16 cellular contexts compared by ENCODE assay signal in the genomic region with DNA sequence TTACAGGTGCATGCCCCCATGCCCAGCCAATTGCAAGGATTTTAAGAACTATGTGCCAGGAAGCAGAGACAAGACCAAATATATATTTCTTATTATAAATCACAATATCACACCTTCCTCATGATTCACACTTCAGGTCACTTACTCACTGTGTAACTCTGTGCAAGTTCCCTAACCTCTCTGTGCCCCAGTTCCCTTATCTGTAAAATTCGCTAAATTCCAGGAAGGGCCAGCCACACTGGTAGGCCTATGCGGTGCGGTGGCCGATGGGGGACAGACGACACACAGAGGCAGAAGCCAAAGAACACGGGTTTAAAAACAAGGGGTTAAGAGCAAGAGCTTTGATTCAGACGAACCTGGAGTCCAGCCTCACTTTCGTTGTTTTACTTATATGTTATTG. TPM values are rescaled to one million over a fixed set of nuclear protein-coding genes. Genes with fewer than 3 reads are reported as not detected.
DNase-seq lines count a peak whose midpoint lies in the region; ATAC-seq and TF ChIP-seq lines count a peak whose summit lies in the region.
"Had no signal": no experiment of that assay in that cellular context is flagged by ENCODE, and none has a peak within 500 bp of the region (broad histone marks: within the 10 kb centered on the region; RNA-seq: fewer than 3 reads in every experiment).

No MANE protein-coding gene starts in this region.

- peaks cover 0 to 4% of the 10 kb centered on the region in 2 donors for H3K9me3 Mint-ChIP-seq in activated naive CD4-positive, alpha-beta T cell treated with anti-CD3 and anti-CD28 coated beads, Interleukin-2, amount 50 U/mL, for 72 hours
- no peaks in the 10 kb centered on the region for H3K9me3 Mint-ChIP-seq in activated T-helper 17 cell treated with anti-CD3 and anti-CD28 coated beads, Interleukin-2, amount 50 U/mL, for 72 hours

- no peaks in the 10 kb centered on the region for H3K36me3 ChIP-seq in mesendoderm (ENCODE audit: control insufficient read depth, insufficient read depth, low read length)
- no peaks in the 10 kb centered on the region for H3K36me3 ChIP-seq in stomach
- no peaks in the 10 kb centered on the region for H3K36me3 ChIP-seq in uterus
- H3K36me3 ChIP-seq: gastrocnemius medialis, tibial artery had no signal

- H3K4me3 Mint-ChIP-seq in activated T-helper 17 cell treated with anti-CD3 and anti-CD28 coated beads, Interleukin-2, amount 50 U/mL, for 72 hours, result peak overlapping the region; percentile 52

- peak overlapping the region; percentile 16 for H3K4me2 ChIP-seq in mesendoderm (ENCODE audit: low read length)

- no peak overlapping the region for H3K4ac ChIP-seq in mesendoderm (ENCODE audit: low read depth, low read length)

- peaks cover 9% of the 10 kb centered on the region for H3K4me1 Mint-ChIP-seq in activated T-helper 17 cell treated with anti-CD3 and anti-CD28 coated beads, Interleukin-2, amount 50 U/mL, for 72 hours

- intact Hi-C loops in stomach (cut with DNase I; ENCODE audit: low total_unique reads), result no loop called here
- intact Hi-C loops in uterus (cut with DNase I; ENCODE audit: low total_unique reads), result no loop called here

- H4K5ac ChIP-seq in mesendoderm (ENCODE audit: low read length), result no peak overlapping the region

- H3K27me3 ChIP-seq in mesendoderm (ENCODE audit: insufficient read depth, low read length, poor library complexity) (no peaks in the 10 kb centered on the region), stomach (no peaks in the 10 kb centered on the region), uterus (no peaks in the 10 kb centered on the region)
- H3K27me3 ChIP-seq: gastrocnemius medialis, tibial artery had no signal

- TF ChIP-seq POLR2A in stomach (IDR thresholded peaks at IDR 0.05), result no peak
- no peak for TF ChIP-seq POLR2A in uterus (IDR thresholded peaks at IDR 0.05)

- H2BK120ac ChIP-seq in mesendoderm (ENCODE audit: low read depth, low read length), result no peak overlapping the region

- no peak overlapping the region for H3K23ac ChIP-seq in mesendoderm (ENCODE audit: low read length)

- H3K79me1 ChIP-seq in mesendoderm (ENCODE audit: low read length), result peaks cover 4% of the 10 kb centered on the region

- peak; percentile 65 to 71 for ATAC-seq in activated naive CD4-positive, alpha-beta T cell treated with anti-CD3 and anti-CD28 coated beads, Interleukin-2, amount 50 U/mL, for 72 hours
- peak; percentile 81 for ATAC-seq in activated T-helper 17 cell treated with anti-CD3 and anti-CD28 coated beads, Interleukin-2, amount 50 U/mL, for 72 hours (replicated peaks)
- no peak for ATAC-seq in GM21717 (IDR thresholded peaks at IDR 0.05; ENCODE audit: unreplicated experiment)

- no peak overlapping the region for H3K18ac ChIP-seq in mesendoderm (ENCODE audit: low read length)

- H3K27ac ChIP-seq in mesendoderm (ENCODE audit: low read depth, low read length) (peak overlapping the region; percentile 10), stomach (peak overlapping the region; percentile 41 to 86 (median 83)), uterus (no peak overlapping the region)
- H3K27ac ChIP-seq: gastrocnemius medialis, parathyroid adenoma, SK-N-MC, tibial artery had no signal

- H3K36me3 Mint-ChIP-seq in activated naive CD4-positive, alpha-beta T cell treated with anti-CD3 and anti-CD28 coated beads, Interleukin-2, amount 50 U/mL, for 72 hours, result no peaks in the 10 kb centered on the region
- H3K36me3 Mint-ChIP-seq in activated T-helper 17 cell treated with anti-CD3 and anti-CD28 coated beads, Interleukin-2, amount 50 U/mL, for 72 hours (ENCODE audit: low read depth), result no peaks in the 10 kb centered on the region

- WGBS in mesendoderm (ENCODE audit: extremely low coverage, insufficient coverage, low lambda C conversion rate), result no CpG with 5 or more reads among the region's 8 CpGs
- 20 to 51% (median 31%) methylated on average over 8 of the region's 8 CpGs for WGBS in stomach, 5 donors

- DNase-seq in activated naive CD4-positive, alpha-beta T cell treated with anti-CD3 and anti-CD28 coated beads, Interleukin-2, amount 50 U/mL, for 72 hours (ENCODE audit: low spot score in 2 of 2), result no peak
- DNase-seq in activated naive CD4-positive, alpha-beta T cell treated with anti-CD3 and anti-CD28 coated beads, Interleukin-2, amount 50 U/mL, for 16 hours, result no peak
- DNase-seq in mesendoderm, result peak; percentile 82
- DNase-seq in stomach, result no peak
- no peak for DNase-seq in uterus
- no peak for DNase-seq in HT-29 (ENCODE audit: low spot score)
- DNase-seq: central memory CD4-positive, alpha-beta T cell; gastrocnemius medialis; GF-D8; NCI-H1417 treated with DMSO at 0.1 percent for 48 hours; NCI-H2227 treated with DMSO at 0.1 percent for 48 hours; tibial artery had no signal

- H3K9me3 ChIP-seq in stomach, result no peaks in the 10 kb centered on the region
- H3K9me3 ChIP-seq in uterus, result no peaks in the 10 kb centered on the region
- H3K9me3 ChIP-seq: gastrocnemius medialis, tibial artery had no signal

- no peak overlapping the region for H2BK15ac ChIP-seq in mesendoderm (replicated peaks; ENCODE audit: low read depth)

- no peak overlapping the region for H4K8ac ChIP-seq in mesendoderm (ENCODE audit: low read depth, low read length)

- H3K27ac Mint-ChIP-seq in activated naive CD4-positive, alpha-beta T cell treated with anti-CD3 and anti-CD28 coated beads, Interleukin-2, amount 50 U/mL, for 72 hours, result no peak overlapping the region
- H3K27ac Mint-ChIP-seq in activated T-helper 17 cell treated with anti-CD3 and anti-CD28 coated beads, Interleukin-2, amount 50 U/mL, for 72 hours, result peak overlapping the region; percentile 74

- peak overlapping the region; percentile 15 for H3K9ac ChIP-seq in mesendoderm (ENCODE audit: low read length)
- H3K9ac ChIP-seq: parathyroid adenoma had no signal

- H2BK5ac ChIP-seq in mesendoderm (ENCODE audit: low read length), result no peak overlapping the region

- no peak for TF ChIP-seq CTCF in stomach (IDR thresholded peaks at IDR 0.05)
- TF ChIP-seq CTCF in uterus (IDR thresholded peaks at IDR 0.05), result no peak

- no peak for TF ChIP-seq EP300 in stomach (IDR thresholded peaks at IDR 0.05)

- H3K4me1 ChIP-seq in mesendoderm (ENCODE audit: control insufficient read depth, low read depth, low read length) (peaks cover 25% of the 10 kb centered on the region), stomach (peaks cover 30 to 63% (median 36%) of the 10 kb centered on the region in 4 donors), uterus (no peaks in the 10 kb centered on the region)

- H3K4me3 ChIP-seq in mesendoderm (ENCODE audit: low read length) (no peak overlapping the region), stomach (peak overlapping the region in 2 of 4 donors; percentile 49 to 54), uterus (no peak overlapping the region)
- H3K4me3 ChIP-seq: gastrocnemius medialis, SK-N-MC, tibial artery had no signal

- no peak overlapping the region for H2AK5ac ChIP-seq in mesendoderm (ENCODE audit: low read length)

- H3K56ac ChIP-seq in mesendoderm (ENCODE audit: low read length), result peak overlapping the region; percentile 31

- H3K79me2 ChIP-seq in mesendoderm (ENCODE audit: control insufficient read depth, insufficient read depth, low read length), result no peaks in the 10 kb centered on the region
- H3K79me2 ChIP-seq: parathyroid adenoma had no signal

- no peaks in the 10 kb centered on the region for H3K27me3 Mint-ChIP-seq in activated T-helper 17 cell treated with anti-CD3 and anti-CD28 coated beads, Interleukin-2, amount 50 U/mL, for 72 hours

RNA-seq across cellular contexts. Expression of gene TRIM2, which starts 2.8 kb away (rescaled TPM):
- 1 to 10 TPM in 1 of 2 donors, under 1 TPM in 1; 0.32 to 4.4 TPM for total RNA-seq in activated naive CD4-positive, alpha-beta T cell treated with anti-CD3 and anti-CD28 coated beads, Interleukin-2, amount 50 U/mL, for 72 hours
- total RNA-seq in activated T-helper 17 cell treated with anti-CD3 and anti-CD28 coated beads, Interleukin-2, amount 50 U/mL, for 72 hours, result 1 to 10 TPM; 1.0 to 1.6 TPM
- polyA plus RNA-seq in mesendoderm (2013, experiment 1 of 2), result 13.0 TPM
- polyA plus RNA-seq in mesendoderm (2013, experiment 2 of 2), result 13.2 TPM
- 100 to 1,000 TPM in 2 of 5 donors, 10 to 100 TPM in 3; 38.8 to 327 (median 96.2) TPM for total RNA-seq in stomach
- 10 to 100 TPM; 11.2 to 26.1 (median 24.8) TPM for polyA plus RNA-seq in stomach
- 100 to 1,000 TPM in 1 of 4 donors, 10 to 100 TPM in 3; 25.9 to 121 (median 45.6) TPM for total RNA-seq in uterus
- total RNA-seq in HT-29 (2014; rRNA removed; shearing (Covaris generic)), result 58.5 and 64.8 TPM in 2 replicates

Comparison
In these comparisons a context has a peak if more than half of its experiments do, and no peak if none do; other contexts are left out.
1. H3K27ac ChIP-seq: peak in mesendoderm (single experiment) and stomach (5 of 5); none in uterus (0 of 2).
2. RNA of gene TRIM2, which starts 2.8 kb away (total RNA-seq): 38.8 to 327 TPM in stomach, 25.9 to 121 TPM in uterus and 58.5 to 64.8 TPM in HT-29; 0.32 to 4.4 TPM in activated naive CD4-positive, alpha-beta T cell treated with anti-CD3 and anti-CD28 coated beads, Interleukin-2, amount 50 U/mL, for 72 hours and 1.0 to 1.6 TPM in activated T-helper 17 cell treated with anti-CD3 and anti-CD28 coated beads, Interleukin-2, amount 50 U/mL, for 72 hours; every median in the first group is over 4 times any median in the second.